10 cellular contexts compared by ENCODE assay signal in genomic region chr20:4962257-4962855, GRCh38. TPM values are rescaled to one million over a fixed set of nuclear protein-coding genes. Genes with fewer than 3 reads are reported as not detected.
DNase-seq lines count a peak whose midpoint lies in the region; ATAC-seq lines count a peak whose summit lies in the region.
"Had no signal": no experiment of that assay in that cellular context is flagged by ENCODE, and none has a peak within 500 bp of the region (broad histone marks: within the 10 kb centered on the region; RNA-seq: fewer than 3 reads in every experiment).

No MANE protein-coding gene starts in this region.

- H3K9me3 Mint-ChIP-seq in activated CD4-positive, alpha-beta T cell treated with anti-CD3 and anti-CD28 coated beads, Interleukin-2, amount 10 ng/mL, durations not matched to agents 24 days and 14 days = peaks cover 4% of the 10 kb centered on the region
- H3K9me3 Mint-ChIP-seq in effector memory CD8-positive, alpha-beta T cell = peaks cover 0 to 3% of the 10 kb centered on the region in 2 donors
- H3K9me3 Mint-ChIP-seq in stimulated activated naive B cell treated with anti-CD40 and anti-IgM and Interleukin-4, amounts not matched to agents 10 μg/mL and 1 μg/mL and 100 μg/mL, for 72 hours = no peaks in the 10 kb centered on the region

- H3K27me3 Mint-ChIP-seq in activated CD4-positive, alpha-beta T cell treated with anti-CD3 and anti-CD28 coated beads, Interleukin-2, amount 10 ng/mL, durations not matched to agents 24 days and 14 days = no peaks in the 10 kb centered on the region
- H3K27me3 Mint-ChIP-seq in effector memory CD8-positive, alpha-beta T cell = no peaks in the 10 kb centered on the region
- no peaks in the 10 kb centered on the region for H3K27me3 Mint-ChIP-seq in stimulated activated naive B cell treated with anti-CD40 and anti-IgM and Interleukin-4, amounts not matched to agents 10 μg/mL and 1 μg/mL and 100 μg/mL, for 72 hours

- H3K27ac Mint-ChIP-seq in activated CD4-positive, alpha-beta T cell treated with anti-CD3 and anti-CD28 coated beads, Interleukin-2, amount 10 ng/mL, durations not matched to agents 24 days and 14 days = peak overlapping the region; percentile 90
- H3K27ac Mint-ChIP-seq in effector memory CD8-positive, alpha-beta T cell = peak overlapping the region; percentile 85 to 95
- H3K27ac Mint-ChIP-seq in stimulated activated naive B cell treated with anti-CD40 and anti-IgM and Interleukin-4, amounts not matched to agents 10 μg/mL and 1 μg/mL and 100 μg/mL, for 72 hours = peak overlapping the region; percentile 77

- peak; percentile 88 for ATAC-seq in effector memory CD8-positive, alpha-beta T cell (replicated peaks)
- no peak for ATAC-seq in stimulated activated naive B cell treated with anti-CD40 and anti-IgM and Interleukin-4, amounts not matched to agents 10 μg/mL and 1 μg/mL and 100 μg/mL, for 72 hours (replicated peaks)
- no peak for ATAC-seq in GM21367 (IDR thresholded peaks at IDR 0.05; ENCODE audit: unreplicated experiment)

- H3K36me3 Mint-ChIP-seq in activated CD4-positive, alpha-beta T cell treated with anti-CD3 and anti-CD28 coated beads, Interleukin-2, amount 10 ng/mL, durations not matched to agents 24 days and 14 days (ENCODE audit: low read depth) = peaks cover 5% of the 10 kb centered on the region
- H3K36me3 Mint-ChIP-seq in effector memory CD8-positive, alpha-beta T cell (ENCODE audit: insufficient read depth) = peaks cover 15% of the 10 kb centered on the region
- H3K36me3 Mint-ChIP-seq in stimulated activated naive B cell treated with anti-CD40 and anti-IgM and Interleukin-4, amounts not matched to agents 10 μg/mL and 1 μg/mL and 100 μg/mL, for 72 hours = peaks cover 27 to 52% of the 10 kb centered on the region in 2 donors

- DNase-seq in NOMO-1 treated with DMSO at 0.1 percent for 48 hours (lab: John Stamatoyannopoulos, UW; ENCODE audit: unreplicated experiment) (peak; percentile 51), NOMO-1 treated with dmso at 0.1 percent for 144 hours (lab: John Stamatoyannopoulos, UW; ENCODE audit: unreplicated experiment) (no peak), iPS-NIHi7 (ENCODE audit: extremely low spot score) (no peak), CD1c-positive myeloid dendritic cell (ENCODE audit: extremely low spot score) (no peak)
- peak; percentile 83 for DNase-seq in activated CD4-positive, alpha-beta T cell treated with anti-CD3 and anti-CD28 coated beads, Interleukin-2, amount 10 ng/mL, durations not matched to agents 24 days and 14 days
- peak; percentile 26 to 38 (median 29) for DNase-seq in effector memory CD8-positive, alpha-beta T cell
- DNase-seq in stimulated activated naive B cell treated with anti-CD40 and anti-IgM and Interleukin-4, amounts not matched to agents 10 μg/mL and 1 μg/mL and 100 μg/mL, for 72 hours = no peak
- DNase-seq: 8988T, cortex of kidney had no signal

- peaks cover 16% of the 10 kb centered on the region for H3K4me1 Mint-ChIP-seq in activated CD4-positive, alpha-beta T cell treated with anti-CD3 and anti-CD28 coated beads, Interleukin-2, amount 10 ng/mL, durations not matched to agents 24 days and 14 days
- peaks cover 14 to 17% of the 10 kb centered on the region in 2 donors for H3K4me1 Mint-ChIP-seq in effector memory CD8-positive, alpha-beta T cell (ENCODE audit: low read depth in 2 of 2)
- peaks cover 27 to 60% of the 10 kb centered on the region in 2 donors for H3K4me1 Mint-ChIP-seq in stimulated activated naive B cell treated with anti-CD40 and anti-IgM and Interleukin-4, amounts not matched to agents 10 μg/mL and 1 μg/mL and 100 μg/mL, for 72 hours

- intact Hi-C loops in activated CD4-positive, alpha-beta T cell treated with anti-CD3 and anti-CD28 coated beads, Interleukin-2, amount 10 ng/mL, durations not matched to agents 24 days and 14 days (cut with micrococcal nuclease) = loop anchor here (5.0 kb wide), 1 partner anchor 115 kb away; no protein-coding TSS in a partner anchor

- peak overlapping the region; percentile 50 for H3K4me3 Mint-ChIP-seq in activated CD4-positive, alpha-beta T cell treated with anti-CD3 and anti-CD28 coated beads, Interleukin-2, amount 10 ng/mL, durations not matched to agents 24 days and 14 days
- peak overlapping the region; percentile 55 to 58 for H3K4me3 Mint-ChIP-seq in effector memory CD8-positive, alpha-beta T cell
- H3K4me3 Mint-ChIP-seq in stimulated activated naive B cell treated with anti-CD40 and anti-IgM and Interleukin-4, amounts not matched to agents 10 μg/mL and 1 μg/mL and 100 μg/mL, for 72 hours = peak overlapping the region in 1 of 2 donors; percentile 1

RNA-seq across cellular contexts. Expression of gene SLC23A2, which starts 39.0 kb away (rescaled TPM):
- 26.9 and 27.6 TPM in 2 replicates for total RNA-seq in activated CD4-positive, alpha-beta T cell treated with anti-CD3 and anti-CD28 coated beads, Interleukin-2, amount 10 ng/mL, durations not matched to agents 24 days and 14 days

Comparison
In these comparisons a context has a peak if more than half of its experiments do, and no peak if none do; other contexts are left out.
1. DNase-seq: peak in NOMO-1 treated with DMSO at 0.1 percent for 48 hours (single experiment), activated CD4-positive, alpha-beta T cell treated with anti-CD3 and anti-CD28 coated beads, Interleukin-2, amount 10 ng/mL, durations not matched to agents 24 days and 14 days (single experiment) and effector memory CD8-positive, alpha-beta T cell (3 of 3); none in NOMO-1 treated with dmso at 0.1 percent for 144 hours (single experiment), stimulated activated naive B cell treated with anti-CD40 and anti-IgM and Interleukin-4, amounts not matched to agents 10 μg/mL and 1 μg/mL and 100 μg/mL, for 72 hours (single experiment), iPS-NIHi7 (single experiment) and CD1c-positive myeloid dendritic cell (single experiment).
2. Peak in every context shown above with its lines, with median percentiles within 50 percentile points of each other: H3K27ac Mint-ChIP-seq.